11 cellular contexts compared by ENCODE assay signal in the genomic region with DNA sequence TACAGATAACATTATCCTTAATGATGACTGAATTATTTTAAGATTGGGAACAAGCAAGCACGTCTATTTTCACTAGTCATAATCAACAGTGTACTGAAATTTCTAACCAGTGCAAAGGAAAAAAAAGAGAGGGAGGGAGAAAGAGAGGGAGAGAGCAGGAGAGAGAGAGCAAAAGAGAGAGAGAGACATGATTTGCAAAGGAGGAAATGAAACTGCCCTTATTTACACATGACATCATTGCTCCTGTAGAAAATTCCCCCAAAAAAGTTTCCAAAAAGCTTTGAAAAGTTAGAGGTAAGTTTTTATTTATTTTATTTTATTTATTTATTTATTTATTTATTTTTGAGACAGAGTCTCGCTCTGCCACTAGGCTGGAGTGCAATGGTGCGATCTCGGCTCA.
"Had no signal": no experiment of that assay in that cellular context is flagged by ENCODE, and none has a peak within 500 bp of the region (broad histone marks: within the 10 kb centered on the region; RNA-seq: fewer than 3 reads in every experiment).

No MANE protein-coding gene starts in this region.

- H3K4me3 ChIP-seq: GM23248, HAP-1 had no signal

- H3K36me3 Mint-ChIP-seq: IgD-negative memory B cell had no signal

- ATAC-seq: HCT116, HepG2 had no signal

- H3K9ac ChIP-seq: GM23248, KMS-11 had no signal

- H3K27me3 Mint-ChIP-seq: IgD-negative memory B cell had no signal

- H3K4me1 ChIP-seq: HAP-1 had no signal

- H3K36me3 ChIP-seq: HAP-1 had no signal

- H3K4me3 Mint-ChIP-seq: IgD-negative memory B cell had no signal

- FAIRE-seq: HepG2 had no signal

- H3K27ac ChIP-seq: GM23248, HL-60, KMS-11 had no signal

- H3K27ac Mint-ChIP-seq: IgD-negative memory B cell had no signal

- H3K4me2 ChIP-seq: KMS-11 had no signal

- H3K4me1 Mint-ChIP-seq: IgD-negative memory B cell had no signal

- H2AFZ ChIP-seq: GM23248 had no signal

- DNase-seq: GM23248, GOT3, H7, Karpas-422, KBM-7 had no signal

- H3K9me3 ChIP-seq: HAP-1 had no signal
